In the genomic region with DNA sequence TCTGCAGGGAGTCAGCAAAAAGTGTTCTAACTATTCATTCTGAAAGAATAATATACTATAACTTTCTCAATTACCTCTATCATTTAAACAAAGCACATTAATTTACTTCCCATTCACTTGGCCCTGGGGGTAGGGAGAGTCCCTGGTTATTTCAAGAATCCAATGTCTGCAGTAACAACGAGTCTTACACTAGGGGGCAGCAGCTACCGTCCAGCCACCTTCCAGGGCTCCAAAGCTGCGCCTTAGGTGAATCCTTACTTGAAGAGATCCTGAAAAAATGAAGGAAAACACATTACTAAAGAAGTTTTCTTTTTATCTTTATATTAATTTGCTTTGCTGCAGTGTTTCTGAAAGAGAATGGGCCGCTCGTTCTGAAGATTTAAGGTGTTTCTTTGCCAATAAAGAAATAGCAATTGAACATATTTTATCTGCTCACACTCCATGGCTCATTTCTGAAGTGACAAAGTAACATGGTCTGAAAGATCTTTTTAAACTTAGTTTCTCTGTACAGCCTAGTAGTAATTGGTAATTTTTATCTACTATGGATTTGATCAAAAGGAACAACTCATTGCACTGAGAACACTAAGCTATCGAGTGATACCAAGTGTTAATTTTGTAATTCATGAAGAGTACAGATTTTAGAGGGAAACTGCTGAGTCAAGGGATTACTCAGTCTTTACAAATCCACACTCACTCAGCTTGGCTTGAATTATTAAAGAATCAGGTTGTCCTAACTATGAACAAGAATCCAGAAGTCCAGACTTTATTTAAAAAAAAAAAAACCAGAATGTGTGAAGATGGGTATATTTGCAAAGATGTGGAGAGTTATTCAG, we compare ENCODE assay signal across 7 cellular contexts. TPM values are rescaled to one million over a fixed set of nuclear protein-coding genes. Genes with fewer than 3 reads are reported as not detected.
DNase-seq lines count a peak whose midpoint lies in the region; ATAC-seq, FAIRE-seq and TF ChIP-seq lines count a peak whose summit lies in the region.

No MANE protein-coding gene starts in this region.

- no peak overlapping the region for H3K27ac ChIP-seq in VCaP
- H3K27ac ChIP-seq in kidney (ENCODE audit: low read depth in 2 of 2, low read length in 2 of 2), result no peak overlapping the region

- FAIRE-seq in bronchial epithelial cell (lab: Jason Lieb, UNC) (no peak), kidney (lab: Jason Lieb, UNC) (peak; percentile 96)

- DNase-seq in NCI-H2196 (lab: John Stamatoyannopoulos, UW; ENCODE audit: unreplicated experiment) (peak; percentile 94), bronchial epithelial cell (ENCODE audit: low read depth) (peak; percentile 78), kidney (peak; percentile 78)
- peak; percentile 42 to 47 for DNase-seq in stimulated activated CD4-positive, alpha-beta T cell treated with anti-CD3 and anti-CD28 coated beads, Interleukin-2, amount 100 ng/mL, for 48 hours

- intact Hi-C loops in kidney (cut with DNase I), result no loop called here

- no peak overlapping the region for H3K9ac ChIP-seq in kidney (ENCODE audit: low read length in 2 of 2)

- H3K36me3 ChIP-seq in bronchial epithelial cell (ENCODE audit: control insufficient read depth, insufficient read depth, low read length) (no peaks in the 10 kb centered on the region), kidney (ENCODE audit: control insufficient read depth in 1 of 2, insufficient read depth in 2 of 2, low read length in 2 of 2) (no peaks in the 10 kb centered on the region)

- TF ChIP-seq CTCF in GM12872 (IDR thresholded peaks at IDR 0.05; ENCODE audit: insufficient read depth, low read depth, low read length) (peak; percentile 87), VCaP (conservative IDR thresholded peaks at IDR 0.05) (peak; percentile 99), bronchial epithelial cell (IDR thresholded peaks at IDR 0.05; ENCODE audit: insufficient read depth, low read length, severe bottlenecking) (peak; percentile 79), kidney (IDR thresholded peaks at IDR 0.05; ENCODE audit: borderline replicate concordance, extremely low read depth, insufficient read depth) (peak; percentile 95)

- H3K9me3 ChIP-seq in kidney (ENCODE audit: control insufficient read depth in 1 of 2, low read length in 2 of 2), result no peaks in the 10 kb centered on the region

- no peaks in the 10 kb centered on the region for H3K4me1 ChIP-seq in kidney (ENCODE audit: control insufficient read depth in 1 of 2, insufficient read depth in 1 of 2, low read depth in 1 of 2, low read length in 2 of 2)

- ATAC-seq in HG02885 (IDR thresholded peaks at IDR 0.05; ENCODE audit: poor library complexity, unreplicated experiment), result peak; percentile 92

- no peaks in the 10 kb centered on the region for H3K27me3 ChIP-seq in bronchial epithelial cell (ENCODE audit: control insufficient read depth, insufficient read depth, low read length)

- no peak overlapping the region for H3K4me3 ChIP-seq in bronchial epithelial cell (ENCODE audit: low read depth, low read length)
- no peak overlapping the region for H3K4me3 ChIP-seq in kidney (ENCODE audit: low read length in 2 of 2)

RNA-seq across cellular contexts. Expression of gene BHLHE41, which starts 27.6 kb away (rescaled TPM):
- total RNA-seq in bronchial epithelial cell (2.1 TPM in 1 of 2 replicates, not detected in the other), kidney (34.3 TPM)
- polyA plus RNA-seq in kidney (ENCODE audit: insufficient read depth, low read depth, low replicate concordance), result 2.2 TPM

Comparison
In these comparisons a context has a peak if more than half of its experiments do, and no peak if none do; other contexts are left out.
1. RNA of gene BHLHE41, which starts 27.6 kb away (total RNA-seq): 34.3 TPM in kidney (single experiment); 2.1 TPM in bronchial epithelial cell; every median in the first group is over 10 times any median in the second.
2. Peak in every context shown above with its lines, with median percentiles within 50 percentile points of each other: CTCF ChIP-seq and DNase-seq.